ENCODE assay signal across 9 cellular contexts in genomic region chr2:96532641-96533291, GRCh38. TPM values are rescaled to one million over a fixed set of nuclear protein-coding genes. Genes with fewer than 3 reads are reported as not detected.
DNase-seq lines count a peak whose midpoint lies in the region; ATAC-seq, FAIRE-seq and TF ChIP-seq lines count a peak whose summit lies in the region.
"Had no signal": no experiment of that assay in that cellular context is flagged by ENCODE, and none has a peak within 500 bp of the region (broad histone marks: within the 10 kb centered on the region; RNA-seq: fewer than 3 reads in every experiment).

No MANE protein-coding gene starts in this region.

- WGBS in IMR-90 (ENCODE audit: extremely low coverage in 2 of 2, insufficient read length in 1 of 2), 2 experiments = no CpG with 5 or more reads among the region's 7 CpGs

- H3K4me1 Mint-ChIP-seq in activated naive CD8-positive, alpha-beta T cell treated with anti-CD3 and anti-CD28 coated beads for 36 hours = peaks cover 61% of the 10 kb centered on the region
- peaks cover 77% of the 10 kb centered on the region for H3K4me1 Mint-ChIP-seq in stimulated activated naive CD8-positive, alpha-beta T cell treated with anti-CD3 and anti-CD28 coated beads, Interleukin-15, amount 100 ng/mL, for 72 hours

- no peak overlapping the region for H3K4me3 ChIP-seq in IMR-90 (ENCODE audit: insufficient read depth, low read depth, low read length)

- POLR2A ChIA-PET in IMR-90 (lab: Charles Lee; ENCODE audit: unreplicated experiment) = no interaction called here

- H3K18ac ChIP-seq in IMR-90 (ENCODE audit: low read depth, low read length) = peak overlapping the region; percentile 2

- H3K36me3 ChIP-seq in IMR-90 (ENCODE audit: control insufficient read depth, insufficient read depth, low read length) = no peaks in the 10 kb centered on the region

- peak overlapping the region; percentile 41; the same call in 1 of the 2 replicates for H2AK5ac ChIP-seq in IMR-90 (ENCODE audit: low read depth, low read length)

- no peaks in the 10 kb centered on the region for H3K27me3 Mint-ChIP-seq in activated naive CD8-positive, alpha-beta T cell treated with anti-CD3 and anti-CD28 coated beads for 36 hours
- no peaks in the 10 kb centered on the region for H3K27me3 Mint-ChIP-seq in stimulated activated naive CD8-positive, alpha-beta T cell treated with anti-CD3 and anti-CD28 coated beads, Interleukin-15, amount 100 ng/mL, for 72 hours

- ATAC-seq in IMR-90 (ENCODE audit: low read depth) (no peak), GM18867 (IDR thresholded peaks at IDR 0.05; ENCODE audit: unreplicated experiment) (no peak)
- ATAC-seq in stimulated activated naive CD8-positive, alpha-beta T cell treated with anti-CD3 and anti-CD28 coated beads, Interleukin-15, amount 100 ng/mL, for 72 hours = no peak

- H2AFZ ChIP-seq in IMR-90 (replicated peaks; ENCODE audit: low read length, poor library complexity) = peak overlapping the region; percentile 87

- peaks cover 9% of the 10 kb centered on the region for H4K20me1 ChIP-seq in IMR-90 (ENCODE audit: insufficient read depth, low read length)

- no peak overlapping the region for H3K4me2 ChIP-seq in IMR-90 (ENCODE audit: low read depth, low read length)

- peak overlapping the region; percentile 43 for H4K91ac ChIP-seq in IMR-90 (ENCODE audit: insufficient read depth, low read depth, low read length)

- peak overlapping the region; percentile 84 for H3K4ac ChIP-seq in IMR-90 (ENCODE audit: low read depth, low read length)

- peak overlapping the region; percentile 53; the same call in 1 of the 2 replicates for H3K14ac ChIP-seq in IMR-90 (replicated peaks; ENCODE audit: low read depth, low read length)

- H3K27me3 ChIP-seq in IMR-90 (ENCODE audit: control insufficient read depth, insufficient read depth, low read length) = no peaks in the 10 kb centered on the region
- H3K27me3 ChIP-seq in layer of hippocampus (ENCODE audit: control insufficient read depth, insufficient read depth, low read length) = no peaks in the 10 kb centered on the region

- H4K5ac ChIP-seq in IMR-90 (ENCODE audit: low read depth, low read length) = peak overlapping the region; percentile 35

- peaks cover 2% of the 10 kb centered on the region for H3K36me3 Mint-ChIP-seq in activated naive CD8-positive, alpha-beta T cell treated with anti-CD3 and anti-CD28 coated beads for 36 hours

- dilution Hi-C loops in IMR-90 (cut with HindIII; ENCODE audit: low sequenced_read_pairs, unreplicated experiment) = no loop called here

- intact Hi-C loops in IMR-90 (cut with micrococcal nuclease) = no loop called here

- no peak for TF ChIP-seq CTCF in IMR-90 (conservative IDR thresholded peaks at IDR 0.05; ENCODE audit: low read depth, low read length)

- DNase-seq in IMR-90 (no peak), NCI-H1694 treated with DMSO at 0.1 percent for 48 hours (lab: John Stamatoyannopoulos, UW) (no peak), H54 (ENCODE audit: insufficient read length, low spot score) (no peak)
- DNase-seq in activated naive CD8-positive, alpha-beta T cell treated with anti-CD3 and anti-CD28 coated beads for 36 hours = no peak
- no peak for DNase-seq in stimulated activated naive CD8-positive, alpha-beta T cell treated with anti-CD3 and anti-CD28 coated beads, Interleukin-15, amount 100 ng/mL, for 72 hours
- DNase-seq in activated CD4-positive, alpha-beta T cell treated with anti-CD3 and anti-CD28 coated beads, Interleukin-2, amount 50 U/mL, for 1 hour = no peak

- peak overlapping the region; percentile 35; the same call in 1 of the 2 replicates for H3K27ac ChIP-seq in IMR-90 (ENCODE audit: insufficient read depth, low read length)
- peak overlapping the region; percentile 86 for H3K27ac ChIP-seq in layer of hippocampus (ENCODE audit: low read depth, low read length)

- H4K8ac ChIP-seq in IMR-90 (ENCODE audit: low read depth in 2 of 2, low read length in 2 of 2) = peak overlapping the region in 1 of 2 experiments; percentile 79; a peak in 2 of 4 replicates

- TF ChIP-seq POLR2A in IMR-90 (IDR thresholded peaks at IDR 0.05; ENCODE audit: low read depth, low read length) (no peak), H54 (IDR thresholded peaks at IDR 0.05; ENCODE audit: low read depth, low read length) (no peak)

- H3K56ac ChIP-seq in IMR-90 (ENCODE audit: extremely low read depth, insufficient read depth, low read length) = no peak overlapping the region

- peaks cover 14% of the 10 kb centered on the region for H3K9me1 ChIP-seq in IMR-90 (ENCODE audit: insufficient read depth, low read length)

- H3K9me3 Mint-ChIP-seq in activated naive CD8-positive, alpha-beta T cell treated with anti-CD3 and anti-CD28 coated beads for 36 hours = no peaks in the 10 kb centered on the region
- H3K9me3 Mint-ChIP-seq in stimulated activated naive CD8-positive, alpha-beta T cell treated with anti-CD3 and anti-CD28 coated beads, Interleukin-15, amount 100 ng/mL, for 72 hours = no peaks in the 10 kb centered on the region

- no peak for FAIRE-seq in H54 (lab: Jason Lieb, UNC)

- TF ChIP-seq RAD21 in IMR-90 (IDR thresholded peaks at IDR 0.05; ENCODE audit: low read length) = no peak

- peak overlapping the region; percentile 82; the same call in 1 of the 2 replicates for H2BK20ac ChIP-seq in IMR-90 (ENCODE audit: low read depth, low read length)

- CTCF ChIA-PET in IMR-90 (lab: Yijun Ruan, JAX) = interaction anchor here (0.7 to 0.9 kb wide), 2 partner anchors 14 to 23 kb away, joined by 3 read pairs; no protein-coding TSS in a partner anchor

- H3K4me3 Mint-ChIP-seq in activated naive CD8-positive, alpha-beta T cell treated with anti-CD3 and anti-CD28 coated beads for 36 hours = no peak overlapping the region
- peak overlapping the region; percentile 82 to 89 for H3K4me3 Mint-ChIP-seq in stimulated activated naive CD8-positive, alpha-beta T cell treated with anti-CD3 and anti-CD28 coated beads, Interleukin-15, amount 100 ng/mL, for 72 hours

- H3K23ac ChIP-seq in IMR-90 (ENCODE audit: low read depth, low read length) = no peak overlapping the region

- H2AK9ac ChIP-seq in IMR-90 (replicated peaks; ENCODE audit: low read depth, low read length, poor library complexity) = peak overlapping the region; percentile 30

- no peaks in the 10 kb centered on the region for H3K9me3 ChIP-seq in IMR-90 (ENCODE audit: control insufficient read depth, insufficient read depth, low read length)

- peaks cover 0 to 4% of the 10 kb centered on the region in 2 experiments; a peak in 2 of 4 replicates for H3K79me1 ChIP-seq in IMR-90 (ENCODE audit: low read depth in 1 of 2, low read length in 2 of 2)

- in situ Hi-C loops in IMR-90 (cut with MboI; ENCODE audit: low sequenced_read_pairs) = no loop called here

- peak overlapping the region; percentile 54; the same call in 2 of the 3 replicates for H2BK15ac ChIP-seq in IMR-90 (ENCODE audit: low read depth, low read length)

- H3K4me1 ChIP-seq in IMR-90 (ENCODE audit: control insufficient read depth, insufficient read depth, low read length) = peaks cover 43% of the 10 kb centered on the region

- H3K27ac Mint-ChIP-seq in activated naive CD8-positive, alpha-beta T cell treated with anti-CD3 and anti-CD28 coated beads for 36 hours = peak overlapping the region; percentile 86
- H3K27ac Mint-ChIP-seq in stimulated activated naive CD8-positive, alpha-beta T cell treated with anti-CD3 and anti-CD28 coated beads, Interleukin-15, amount 100 ng/mL, for 72 hours = peak overlapping the region; percentile 83 to 96

- peak overlapping the region; percentile 55 for H2BK5ac ChIP-seq in IMR-90 (ENCODE audit: low read depth, low read length, poor library complexity, severe bottlenecking)

- H2BK120ac ChIP-seq in IMR-90 (ENCODE audit: low read depth, low read length) = peak overlapping the region; percentile 65; the same call in 1 of the 2 replicates

- no peak overlapping the region for H3K9ac ChIP-seq in IMR-90 (ENCODE audit: low read depth, low read length)

- BruUV-seq in IMR-90 (replicated peaks; lab: Mats Ljungman, UMichigan) = no TSS peak

TF ChIP-seq in IMR-90, 13 proteins besides CTCF, POLR2A, EP300 and RAD21 (continues in another document):
- no peak for TF ChIP-seq MXI1 (IDR thresholded peaks at IDR 0.05; ENCODE audit: borderline replicate concordance, low read depth, low read length)
- no peak for TF ChIP-seq FOS (IDR thresholded peaks at IDR 0.05; ENCODE audit: low read depth, low read length)
- no peak for TF ChIP-seq ELK1 (IDR thresholded peaks at IDR 0.05; ENCODE audit: borderline replicate concordance, low read depth, low read length)
- no peak for TF ChIP-seq CEBPB (IDR thresholded peaks at IDR 0.05; ENCODE audit: low read depth, low read length)
- no peak for TF ChIP-seq RFX5 (IDR thresholded peaks at IDR 0.05; ENCODE audit: low read depth, low read length)
- TF ChIP-seq CHD1 (IDR thresholded peaks at IDR 0.05; ENCODE audit: low read depth, low read length) = no peak
- no peak for TF ChIP-seq RCOR1 (IDR thresholded peaks at IDR 0.05; ENCODE audit: insufficient replicate concordance, low read length)
- TF ChIP-seq BHLHE40 (IDR thresholded peaks at IDR 0.05; ENCODE audit: low read depth, low read length) = no peak
- TF ChIP-seq, protein P1, sequence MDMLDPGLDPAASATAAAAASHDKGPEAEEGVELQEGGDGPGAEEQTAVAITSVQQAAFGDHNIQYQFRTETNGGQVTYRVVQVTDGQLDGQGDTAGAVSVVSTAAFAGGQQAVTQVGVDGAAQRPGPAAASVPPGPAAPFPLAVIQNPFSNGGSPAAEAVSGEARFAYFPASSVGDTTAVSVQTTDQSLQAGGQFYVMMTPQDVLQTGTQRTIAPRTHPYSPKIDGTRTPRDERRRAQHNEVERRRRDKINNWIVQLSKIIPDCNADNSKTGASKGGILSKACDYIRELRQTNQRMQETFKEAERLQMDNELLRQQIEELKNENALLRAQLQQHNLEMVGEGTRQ (IDR thresholded peaks at IDR 0.05; ENCODE audit: low read depth, low read length) = no peak

RNA-seq across cellular contexts. Expression of gene ARID5A, which starts 3.8 kb away (rescaled TPM):
- total RNA-seq in IMR-90 (2012; rRNA removed) = 2.2 and 2.3 TPM in 2 replicates
- polyA plus RNA-seq in IMR-90 (2012; rRNA removed) = 6.7 and 7.2 TPM in 2 replicates
- polyA plus RNA-seq in IMR-90 (2012; cell fraction: cytosol; rRNA removed) = 4.4 and 7.1 TPM in 2 replicates
- polyA plus RNA-seq in IMR-90 (2012; cell fraction: nucleus; rRNA removed; ENCODE audit: low replicate concordance) = 9.5 and 20.2 TPM in 2 replicates
- 10 to 100 TPM; 59.5 to 61.7 TPM for total RNA-seq in activated naive CD8-positive, alpha-beta T cell treated with anti-CD3 and anti-CD28 coated beads for 36 hours

RNA-seq across cellular contexts. Expression of gene NEURL3, which starts 27.6 kb away (rescaled TPM):
- not detected in 2 replicates for total RNA-seq in IMR-90 (2012; rRNA removed)
- polyA plus RNA-seq in IMR-90 (2012; rRNA removed) = not detected in 2 replicates
- not detected in 2 replicates for polyA plus RNA-seq in IMR-90 (2012; cell fraction: cytosol; rRNA removed)
- 0.06 TPM in 1 of 2 replicates, not detected in the other for polyA plus RNA-seq in IMR-90 (2012; cell fraction: nucleus; rRNA removed; ENCODE audit: low replicate concordance)
- under 1 TPM in 1 of 2 experiments, not detected in 1; 0.16 TPM for total RNA-seq in activated naive CD8-positive, alpha-beta T cell treated with anti-CD3 and anti-CD28 coated beads for 36 hours
- total RNA-seq: H4 had no signal

Comparison
In these comparisons a context has a peak if more than half of its experiments do, and no peak if none do; other contexts are left out.
1. RNA of gene ARID5A, which starts 3.8 kb away (total RNA-seq): 59.5 to 61.7 TPM in activated naive CD8-positive, alpha-beta T cell treated with anti-CD3 and anti-CD28 coated beads for 36 hours; 2.2 to 2.3 TPM in IMR-90; every median in the first group is over 10 times any median in the second.